ENCODE assay signal across 31 cellular contexts in genomic region chr19:7469654-7470285, GRCh38. TPM values are rescaled to one million over a fixed set of nuclear protein-coding genes. Genes with fewer than 3 reads are reported as not detected.
"Had no signal": no experiment of that assay in that cellular context is flagged by ENCODE, and none has a peak within 500 bp of the region (broad histone marks: within the 10 kb centered on the region; RNA-seq: fewer than 3 reads in every experiment).

No MANE protein-coding gene starts in this region.

- H3K4me1 ChIP-seq: esophagus muscularis mucosa, foreskin keratinocyte, gastrocnemius medialis had no signal

- H3K4me3 Mint-ChIP-seq: activated B cell treated with CpG ODN at 0.5 μM for 24 hours; activated CD8-positive, alpha-beta T cell treated with anti-CD3 and anti-CD28 coated beads for 36 hours; activated naive CD8-positive, alpha-beta T cell; activated T-cell treated with anti-CD3 and anti-CD28 coated beads, Interleukin-2, amount 50 U/mL, for 4 hours; activated T-helper 17 cell treated with anti-CD3 and anti-CD28 coated beads, Interleukin-2, amount 50 U/mL, for 72 hours; central memory CD8-positive, alpha-beta T cell; dendritic cell treated with granulocyte-macrophage colony-stimulating factor and Interleukin-4, amounts not matched to agents 40 ng/mL and 50 ng/mL, for 4 days; endodermal cell; T-helper 17 cell; T-helper 2 cell treated with Interferon-gamma antibody and Interleukin-4, amounts not matched to agents 5 μg/mL and 100 μg/mL, for 36 hours had no signal

- H3K9me3 ChIP-seq: esophagus muscularis mucosa, gastrocnemius medialis had no signal

- DNase-seq: activated B cell treated with CpG ODN at 0.5 μM for 24 hours; activated CD4-positive, alpha-beta T cell treated with anti-CD3 and anti-CD28 coated beads for 48 hours; activated CD4-positive, alpha-beta T cell treated with anti-CD3 and anti-CD28 coated beads, Interleukin-2, amount 50 U/mL, for 1 hour; activated CD4-positive, alpha-beta T cell treated with anti-CD3 and anti-CD28 coated beads, Interleukin-2, amount 50 U/mL, for 48 hours; activated CD8-positive, alpha-beta memory T cell treated with anti-CD3 and anti-CD28 coated beads for 24 hours; activated CD8-positive, alpha-beta T cell treated with anti-CD3 and anti-CD28 coated beads for 36 hours; activated effector memory CD4-positive, alpha-beta T cell treated with Interleukin-2 at 50 U/mL for 16 hours; activated gamma-delta T cell treated with Interleukin-2 at 50 U/mL for 16 hours; activated naive CD4-positive, alpha-beta T cell treated with anti-CD3 and anti-CD28 coated beads, Interleukin-2, amount 50 U/mL, for 16 hours; activated naive CD4-positive, alpha-beta T cell treated with Interleukin-2 at 50 U/mL for 16 hours; activated T-cell treated with anti-CD3 and anti-CD28 coated beads, Interleukin-2, amount 50 U/mL, for 4 hours; amniotic stem cell; anterior cingulate cortex; brain microvascular endothelial cell; dorsolateral prefrontal cortex; effector memory CD4-positive, alpha-beta T cell; endodermal cell; foreskin keratinocyte; gastrocnemius medialis; T-helper 1 cell; T-helper 17 cell; T1000; WERI-Rb-1 had no signal

- H3K4me1 Mint-ChIP-seq: activated T-helper 17 cell treated with anti-CD3 and anti-CD28 coated beads, Interleukin-2, amount 50 U/mL, for 72 hours; central memory CD8-positive, alpha-beta T cell; endodermal cell had no signal

- H3K27me3 ChIP-seq: brain microvascular endothelial cell, dorsolateral prefrontal cortex, esophagus muscularis mucosa, foreskin keratinocyte, gastrocnemius medialis had no signal

- H3K36me3 Mint-ChIP-seq: activated naive CD8-positive, alpha-beta T cell had no signal

- H3K27ac ChIP-seq: brain microvascular endothelial cell, coronary artery, dorsolateral prefrontal cortex, esophagus muscularis mucosa, foreskin keratinocyte, gastrocnemius medialis, WERI-Rb-1 had no signal

- ATAC-seq: activated CD4-positive, CD25-positive, alpha-beta regulatory T cell treated with anti-CD3 and anti-CD28 coated beads, Interleukin-2, amount 50 U/mL, for 24 hours; activated CD8-positive, alpha-beta T cell treated with anti-CD3 and anti-CD28 coated beads for 36 hours; activated T-cell treated with anti-CD3 and anti-CD28 coated beads, Interleukin-2, amount 50 U/mL, for 4 hours; activated T-helper 17 cell treated with anti-CD3 and anti-CD28 coated beads, Interleukin-2, amount 50 U/mL, for 72 hours; foreskin keratinocyte; gastrocnemius medialis; T-helper 17 cell had no signal

- H3K9me3 Mint-ChIP-seq: activated B cell treated with CpG ODN at 0.5 μM for 24 hours; activated CD8-positive, alpha-beta T cell treated with anti-CD3 and anti-CD28 coated beads for 36 hours; activated T-cell treated with anti-CD3 and anti-CD28 coated beads, Interleukin-2, amount 50 U/mL, for 4 hours; activated T-helper 17 cell treated with anti-CD3 and anti-CD28 coated beads, Interleukin-2, amount 50 U/mL, for 72 hours; central memory CD8-positive, alpha-beta T cell; dendritic cell treated with granulocyte-macrophage colony-stimulating factor and Interleukin-4, amounts not matched to agents 40 ng/mL and 50 ng/mL, for 4 days; endodermal cell; T-helper 2 cell treated with Interferon-gamma antibody and Interleukin-4, amounts not matched to agents 5 μg/mL and 100 μg/mL, for 36 hours had no signal

- H3K4me3 ChIP-seq: coronary artery, dorsolateral prefrontal cortex, esophagus muscularis mucosa, gastrocnemius medialis had no signal

- H3K27ac Mint-ChIP-seq: activated B cell treated with CpG ODN at 0.5 μM for 24 hours; activated CD8-positive, alpha-beta T cell treated with anti-CD3 and anti-CD28 coated beads for 36 hours; activated naive CD8-positive, alpha-beta T cell; activated T-helper 17 cell treated with anti-CD3 and anti-CD28 coated beads, Interleukin-2, amount 50 U/mL, for 72 hours; dendritic cell treated with granulocyte-macrophage colony-stimulating factor and Interleukin-4, amounts not matched to agents 40 ng/mL and 50 ng/mL, for 4 days; endodermal cell; T-helper 17 cell; T-helper 2 cell treated with Interferon-gamma antibody and Interleukin-4, amounts not matched to agents 5 μg/mL and 100 μg/mL, for 36 hours had no signal

- H3K27me3 Mint-ChIP-seq: activated B cell treated with CpG ODN at 0.5 μM for 24 hours; activated CD8-positive, alpha-beta T cell treated with anti-CD3 and anti-CD28 coated beads for 36 hours; activated naive CD8-positive, alpha-beta T cell; activated T-helper 17 cell treated with anti-CD3 and anti-CD28 coated beads, Interleukin-2, amount 50 U/mL, for 72 hours; central memory CD8-positive, alpha-beta T cell; dendritic cell treated with granulocyte-macrophage colony-stimulating factor and Interleukin-4, amounts not matched to agents 40 ng/mL and 50 ng/mL, for 4 days; T-helper 17 cell had no signal

RNA-seq across cellular contexts. Expression of gene PEX11G, which starts 19.1 kb away (rescaled TPM):
- total RNA-seq: T-helper 17 cell had no signal
